1 cellular context compared by ENCODE assay signal in the genomic region with DNA sequence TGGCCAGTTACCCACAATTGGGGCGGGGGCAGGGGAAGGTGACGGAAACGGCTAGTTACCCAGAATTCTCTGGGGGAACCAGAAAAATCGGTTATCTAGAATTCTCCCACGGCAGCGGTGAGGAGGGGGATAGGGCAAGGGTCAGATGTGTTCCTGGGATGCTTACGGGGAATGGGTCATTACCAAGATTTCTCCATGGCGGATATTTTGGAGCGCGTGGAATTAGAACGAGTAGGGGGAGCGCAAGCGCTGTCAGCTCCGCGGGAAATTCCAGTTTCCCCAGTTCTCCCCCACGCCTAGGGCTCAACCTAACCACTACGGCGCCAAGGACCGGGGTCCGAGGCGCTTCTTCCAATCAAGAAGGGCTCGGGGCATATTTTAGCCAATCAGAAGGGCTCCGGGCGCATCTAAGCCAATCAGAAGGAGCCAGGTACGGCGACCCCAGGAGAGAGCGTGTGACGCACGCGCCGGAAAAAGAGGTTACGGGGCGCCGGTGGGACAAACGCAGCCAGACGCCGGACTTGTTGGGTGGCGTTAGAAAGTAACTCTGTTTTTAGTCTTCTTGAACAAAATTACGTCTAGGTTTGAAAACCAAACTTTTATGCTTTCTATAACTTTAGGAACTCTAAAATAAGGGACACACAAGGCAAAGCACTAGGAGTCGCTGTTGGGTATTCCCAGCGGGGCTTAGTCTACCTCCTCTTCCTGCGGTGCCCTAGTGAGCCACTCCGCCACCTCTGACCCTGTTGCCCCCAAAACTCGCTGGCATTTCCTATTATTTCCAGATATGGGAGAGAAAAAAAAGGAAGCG.
A peak's percentile ranks its signal among the peaks of the same experiment; 100 is the strongest.
TF ChIP-seq lines count a peak whose summit lies in the region.

A gene with protein sequence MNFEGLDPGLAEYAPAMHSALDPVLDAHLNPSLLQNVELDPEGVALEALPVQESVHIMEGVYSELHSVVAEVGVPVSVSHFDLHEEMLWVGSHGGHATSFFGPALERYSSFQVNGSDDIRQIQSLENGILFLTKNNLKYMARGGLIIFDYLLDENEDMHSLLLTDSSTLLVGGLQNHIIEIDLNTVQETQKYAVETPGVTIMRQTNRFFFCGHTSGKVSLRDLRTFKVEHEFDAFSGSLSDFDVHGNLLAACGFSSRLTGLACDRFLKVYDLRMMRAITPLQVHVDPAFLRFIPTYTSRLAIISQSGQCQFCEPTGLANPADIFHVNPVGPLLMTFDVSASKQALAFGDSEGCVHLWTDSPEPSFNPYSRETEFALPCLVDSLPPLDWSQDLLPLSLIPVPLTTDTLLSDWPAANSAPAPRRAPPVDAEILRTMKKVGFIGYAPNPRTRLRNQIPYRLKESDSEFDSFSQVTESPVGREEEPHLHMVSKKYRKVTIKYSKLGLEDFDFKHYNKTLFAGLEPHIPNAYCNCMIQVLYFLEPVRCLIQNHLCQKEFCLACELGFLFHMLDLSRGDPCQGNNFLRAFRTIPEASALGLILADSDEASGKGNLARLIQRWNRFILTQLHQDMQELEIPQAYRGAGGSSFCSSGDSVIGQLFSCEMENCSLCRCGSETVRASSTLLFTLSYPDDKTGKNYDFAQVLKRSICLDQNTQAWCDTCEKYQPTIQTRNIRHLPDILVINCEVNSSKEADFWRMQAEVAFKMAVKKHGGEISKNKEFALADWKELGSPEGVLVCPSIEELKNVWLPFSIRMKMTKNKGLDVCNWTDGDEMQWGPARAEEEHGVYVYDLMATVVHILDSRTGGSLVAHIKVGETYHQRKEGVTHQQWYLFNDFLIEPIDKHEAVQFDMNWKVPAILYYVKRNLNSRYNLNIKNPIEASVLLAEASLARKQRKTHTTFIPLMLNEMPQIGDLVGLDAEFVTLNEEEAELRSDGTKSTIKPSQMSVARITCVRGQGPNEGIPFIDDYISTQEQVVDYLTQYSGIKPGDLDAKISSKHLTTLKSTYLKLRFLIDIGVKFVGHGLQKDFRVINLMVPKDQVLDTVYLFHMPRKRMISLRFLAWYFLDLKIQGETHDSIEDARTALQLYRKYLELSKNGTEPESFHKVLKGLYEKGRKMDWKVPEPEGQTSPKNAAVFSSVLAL (minus strand): TSS at position 322 of the 811 bp plus-strand sequence. CDS start 906 bp downstream, outside the sequence.

TF ChIP-seq in HepG2, 621 proteins besides CTCF, POLR2A, EP300 and RAD21 (continued from another document):
- TF ChIP-seq HOXA5 (CRISPR knock-in tag; IDR thresholded peaks at IDR 0.05): peak; percentile 65
- no peak for TF ChIP-seq FOXA1 (IDR thresholded peaks at IDR 0.05)
- no peak for TF ChIP-seq FOXA1 (CRISPR knock-in tag; IDR thresholded peaks at IDR 0.05)
- no peak for TF ChIP-seq ADNP (CRISPR knock-in tag; IDR thresholded peaks at IDR 0.05)
- no peak for TF ChIP-seq TBX3 (IDR thresholded peaks at IDR 0.05; ENCODE audit: borderline replicate concordance)
- TF ChIP-seq, protein P1, sequence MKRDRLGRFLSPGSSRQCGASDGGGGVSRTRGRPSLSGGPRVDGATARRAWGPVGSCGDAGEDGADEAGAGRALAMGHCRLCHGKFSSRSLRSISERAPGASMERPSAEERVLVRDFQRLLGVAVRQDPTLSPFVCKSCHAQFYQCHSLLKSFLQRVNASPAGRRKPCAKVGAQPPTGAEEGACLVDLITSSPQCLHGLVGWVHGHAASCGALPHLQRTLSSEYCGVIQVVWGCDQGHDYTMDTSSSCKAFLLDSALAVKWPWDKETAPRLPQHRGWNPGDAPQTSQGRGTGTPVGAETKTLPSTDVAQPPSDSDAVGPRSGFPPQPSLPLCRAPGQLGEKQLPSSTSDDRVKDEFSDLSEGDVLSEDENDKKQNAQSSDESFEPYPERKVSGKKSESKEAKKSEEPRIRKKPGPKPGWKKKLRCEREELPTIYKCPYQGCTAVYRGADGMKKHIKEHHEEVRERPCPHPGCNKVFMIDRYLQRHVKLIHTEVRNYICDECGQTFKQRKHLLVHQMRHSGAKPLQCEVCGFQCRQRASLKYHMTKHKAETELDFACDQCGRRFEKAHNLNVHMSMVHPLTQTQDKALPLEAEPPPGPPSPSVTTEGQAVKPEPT (CRISPR knock-in tag; IDR thresholded peaks at IDR 0.05; ENCODE audit: low read depth): no peak
- peak; percentile 97 for TF ChIP-seq NFYB (CRISPR knock-in tag; IDR thresholded peaks at IDR 0.05)
- no peak for TF ChIP-seq ZNF629 (CRISPR knock-in tag; conservative IDR thresholded peaks at IDR 0.05)
- TF ChIP-seq ZZZ3 (CRISPR knock-in tag; IDR thresholded peaks at IDR 0.05; ENCODE audit: borderline replicate concordance): 0 out of 2 replicates have a peak, but pooled peaks have one; percentile 20
- TF ChIP-seq, protein P2, sequence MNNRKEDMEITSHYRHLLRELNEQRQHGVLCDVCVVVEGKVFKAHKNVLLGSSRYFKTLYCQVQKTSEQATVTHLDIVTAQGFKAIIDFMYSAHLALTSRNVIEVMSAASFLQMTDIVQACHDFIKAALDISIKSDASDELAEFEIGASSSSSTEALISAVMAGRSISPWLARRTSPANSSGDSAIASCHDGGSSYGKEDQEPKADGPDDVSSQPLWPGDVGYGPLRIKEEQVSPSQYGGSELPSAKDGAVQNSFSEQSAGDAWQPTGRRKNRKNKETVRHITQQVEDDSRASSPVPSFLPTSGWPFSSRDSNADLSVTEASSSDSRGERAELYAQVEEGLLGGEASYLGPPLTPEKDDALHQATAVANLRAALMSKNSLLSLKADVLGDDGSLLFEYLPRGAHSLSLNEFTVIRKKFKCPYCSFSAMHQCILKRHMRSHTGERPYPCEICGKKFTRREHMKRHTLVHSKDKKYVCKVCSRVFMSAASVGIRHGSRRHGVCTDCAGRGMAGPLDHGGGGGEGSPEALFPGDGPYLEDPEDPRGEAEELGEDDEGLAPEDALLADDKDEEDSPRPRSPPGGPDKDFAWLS (CRISPR knock-in tag; IDR thresholded peaks at IDR 0.05; ENCODE audit: borderline replicate concordance): no peak
- TF ChIP-seq, protein P3, sequence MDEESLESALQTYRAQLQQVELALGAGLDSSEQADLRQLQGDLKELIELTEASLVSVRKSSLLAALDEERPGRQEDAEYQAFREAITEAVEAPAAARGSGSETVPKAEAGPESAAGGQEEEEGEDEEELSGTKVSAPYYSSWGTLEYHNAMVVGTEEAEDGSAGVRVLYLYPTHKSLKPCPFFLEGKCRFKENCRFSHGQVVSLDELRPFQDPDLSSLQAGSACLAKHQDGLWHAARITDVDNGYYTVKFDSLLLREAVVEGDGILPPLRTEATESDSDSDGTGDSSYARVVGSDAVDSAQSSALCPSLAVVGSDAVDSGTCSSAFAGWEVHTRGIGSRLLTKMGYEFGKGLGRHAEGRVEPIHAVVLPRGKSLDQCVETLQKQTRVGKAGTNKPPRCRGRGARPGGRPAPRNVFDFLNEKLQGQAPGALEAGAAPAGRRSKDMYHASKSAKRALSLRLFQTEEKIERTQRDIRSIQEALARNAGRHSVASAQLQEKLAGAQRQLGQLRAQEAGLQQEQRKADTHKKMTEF (CRISPR knock-in tag; IDR thresholded peaks at IDR 0.05): peak; percentile 82
- TF ChIP-seq CCDC6 (CRISPR knock-in tag; IDR thresholded peaks at IDR 0.05): no peak
- TF ChIP-seq, protein P4, sequence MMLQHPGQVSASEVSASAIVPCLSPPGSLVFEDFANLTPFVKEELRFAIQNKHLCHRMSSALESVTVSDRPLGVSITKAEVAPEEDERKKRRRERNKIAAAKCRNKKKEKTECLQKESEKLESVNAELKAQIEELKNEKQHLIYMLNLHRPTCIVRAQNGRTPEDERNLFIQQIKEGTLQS (CRISPR knock-in tag; IDR thresholded peaks at IDR 0.05): no peak
- TF ChIP-seq KMT2A (CRISPR knock-in tag; IDR thresholded peaks at IDR 0.05): no peak; the same call in 1 of the 2 replicates
- TF ChIP-seq, protein P5, sequence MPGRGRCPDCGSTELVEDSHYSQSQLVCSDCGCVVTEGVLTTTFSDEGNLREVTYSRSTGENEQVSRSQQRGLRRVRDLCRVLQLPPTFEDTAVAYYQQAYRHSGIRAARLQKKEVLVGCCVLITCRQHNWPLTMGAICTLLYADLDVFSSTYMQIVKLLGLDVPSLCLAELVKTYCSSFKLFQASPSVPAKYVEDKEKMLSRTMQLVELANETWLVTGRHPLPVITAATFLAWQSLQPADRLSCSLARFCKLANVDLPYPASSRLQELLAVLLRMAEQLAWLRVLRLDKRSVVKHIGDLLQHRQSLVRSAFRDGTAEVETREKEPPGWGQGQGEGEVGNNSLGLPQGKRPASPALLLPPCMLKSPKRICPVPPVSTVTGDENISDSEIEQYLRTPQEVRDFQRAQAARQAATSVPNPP (CRISPR knock-in tag; IDR thresholded peaks at IDR 0.05): no peak
- no peak for TF ChIP-seq ZNF263 (CRISPR knock-in tag; IDR thresholded peaks at IDR 0.05)
- TF ChIP-seq, protein P6, sequence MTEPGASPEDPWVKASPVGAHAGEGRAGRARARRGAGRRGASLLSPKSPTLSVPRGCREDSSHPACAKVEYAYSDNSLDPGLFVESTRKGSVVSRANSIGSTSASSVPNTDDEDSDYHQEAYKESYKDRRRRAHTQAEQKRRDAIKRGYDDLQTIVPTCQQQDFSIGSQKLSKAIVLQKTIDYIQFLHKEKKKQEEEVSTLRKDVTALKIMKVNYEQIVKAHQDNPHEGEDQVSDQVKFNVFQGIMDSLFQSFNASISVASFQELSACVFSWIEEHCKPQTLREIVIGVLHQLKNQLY (CRISPR knock-in tag; IDR thresholded peaks at IDR 0.05): no peak
- TF ChIP-seq SMARCC2 (IDR thresholded peaks at IDR 0.05): no peak
- TF ChIP-seq, protein P7, sequence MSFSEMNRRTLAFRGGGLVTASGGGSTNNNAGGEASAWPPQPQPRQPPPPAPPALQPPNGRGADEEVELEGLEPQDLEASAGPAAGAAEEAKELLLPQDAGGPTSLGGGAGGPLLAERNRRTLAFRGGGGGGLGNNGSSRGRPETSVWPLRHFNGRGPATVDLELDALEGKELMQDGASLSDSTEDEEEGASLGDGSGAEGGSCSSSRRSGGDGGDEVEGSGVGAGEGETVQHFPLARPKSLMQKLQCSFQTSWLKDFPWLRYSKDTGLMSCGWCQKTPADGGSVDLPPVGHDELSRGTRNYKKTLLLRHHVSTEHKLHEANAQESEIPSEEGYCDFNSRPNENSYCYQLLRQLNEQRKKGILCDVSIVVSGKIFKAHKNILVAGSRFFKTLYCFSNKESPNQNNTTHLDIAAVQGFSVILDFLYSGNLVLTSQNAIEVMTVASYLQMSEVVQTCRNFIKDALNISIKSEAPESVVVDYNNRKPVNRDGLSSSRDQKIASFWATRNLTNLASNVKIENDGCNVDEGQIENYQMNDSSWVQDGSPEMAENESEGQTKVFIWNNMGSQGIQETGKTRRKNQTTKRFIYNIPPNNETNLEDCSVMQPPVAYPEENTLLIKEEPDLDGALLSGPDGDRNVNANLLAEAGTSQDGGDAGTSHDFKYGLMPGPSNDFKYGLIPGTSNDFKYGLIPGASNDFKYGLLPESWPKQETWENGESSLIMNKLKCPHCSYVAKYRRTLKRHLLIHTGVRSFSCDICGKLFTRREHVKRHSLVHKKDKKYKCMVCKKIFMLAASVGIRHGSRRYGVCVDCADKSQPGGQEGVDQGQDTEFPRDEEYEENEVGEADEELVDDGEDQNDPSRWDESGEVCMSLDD (CRISPR knock-in tag; IDR thresholded peaks at IDR 0.05; ENCODE audit: borderline replicate concordance): peak; percentile 36; the same call in 1 of the 2 replicates
- TF ChIP-seq ATM (IDR thresholded peaks at IDR 0.05; ENCODE audit: borderline replicate concordance): no peak
- TF ChIP-seq PLRG1 (conservative IDR thresholded peaks at IDR 0.05): no peak
- peak; percentile 15 for TF ChIP-seq STAG1 (CRISPR knock-in tag; IDR thresholded peaks at IDR 0.05)
- peak; percentile 16; the same call in 1 of the 2 replicates for TF ChIP-seq FOXJ3 (CRISPR knock-in tag; IDR thresholded peaks at IDR 0.05; ENCODE audit: borderline replicate concordance)
- TF ChIP-seq MTA1 (CRISPR knock-in tag; IDR thresholded peaks at IDR 0.05; ENCODE audit: borderline replicate concordance): no peak
- TF ChIP-seq, protein P8, sequence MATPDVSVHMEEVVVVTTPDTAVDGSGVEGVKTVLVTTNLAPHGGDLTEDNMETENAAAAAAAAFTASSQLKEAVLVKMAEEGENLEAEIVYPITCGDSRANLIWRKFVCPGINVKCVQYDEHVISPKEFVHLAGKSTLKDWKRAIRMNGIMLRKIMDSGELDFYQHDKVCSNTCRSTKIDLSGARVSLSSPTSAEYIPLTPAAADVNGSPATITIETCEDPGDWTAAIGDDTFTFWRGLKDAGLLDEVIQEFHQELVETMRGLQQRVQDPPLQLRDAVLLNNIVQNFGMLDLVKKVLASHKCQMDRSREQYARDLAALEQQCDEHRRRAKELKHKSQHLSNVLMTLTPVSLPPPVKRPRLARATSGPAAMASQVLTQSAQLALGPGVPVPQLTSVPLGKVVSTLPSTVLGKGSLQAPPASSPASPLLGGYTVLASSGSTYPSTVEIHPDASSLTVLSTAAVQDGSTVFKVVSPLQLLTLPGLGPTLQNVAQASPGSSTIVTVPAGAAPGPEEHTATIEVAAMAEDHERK (CRISPR knock-in tag; IDR thresholded peaks at IDR 0.05; ENCODE audit: low read depth): peak; percentile 85
- TF ChIP-seq ZFP37 (CRISPR knock-in tag; IDR thresholded peaks at IDR 0.05; ENCODE audit: borderline replicate concordance): no peak
- no peak for TF ChIP-seq HIVEP1 (CRISPR knock-in tag; IDR thresholded peaks at IDR 0.05)
- TF ChIP-seq ZNF274 (CRISPR knock-in tag; IDR thresholded peaks at IDR 0.05): no peak
- TF ChIP-seq SSRP1 (CRISPR knock-in tag; IDR thresholded peaks at IDR 0.05): no peak
- no peak for TF ChIP-seq ZNF660 (CRISPR knock-in tag; IDR thresholded peaks at IDR 0.05; ENCODE audit: borderline replicate concordance, low read depth)
- TF ChIP-seq ZNF547 (CRISPR knock-in tag; IDR thresholded peaks at IDR 0.05): no peak
- TF ChIP-seq, protein P9, sequence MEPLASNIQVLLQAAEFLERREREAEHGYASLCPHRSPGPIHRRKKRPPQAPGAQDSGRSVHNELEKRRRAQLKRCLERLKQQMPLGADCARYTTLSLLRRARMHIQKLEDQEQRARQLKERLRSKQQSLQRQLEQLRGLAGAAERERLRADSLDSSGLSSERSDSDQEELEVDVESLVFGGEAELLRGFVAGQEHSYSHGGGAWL (CRISPR knock-in tag; IDR thresholded peaks at IDR 0.05): no peak
- TF ChIP-seq, protein P10, sequence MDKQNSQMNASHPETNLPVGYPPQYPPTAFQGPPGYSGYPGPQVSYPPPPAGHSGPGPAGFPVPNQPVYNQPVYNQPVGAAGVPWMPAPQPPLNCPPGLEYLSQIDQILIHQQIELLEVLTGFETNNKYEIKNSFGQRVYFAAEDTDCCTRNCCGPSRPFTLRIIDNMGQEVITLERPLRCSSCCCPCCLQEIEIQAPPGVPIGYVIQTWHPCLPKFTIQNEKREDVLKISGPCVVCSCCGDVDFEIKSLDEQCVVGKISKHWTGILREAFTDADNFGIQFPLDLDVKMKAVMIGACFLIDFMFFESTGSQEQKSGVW (CRISPR knock-in tag; IDR thresholded peaks at IDR 0.05; ENCODE audit: borderline replicate concordance): no peak; the same call in 1 of the 2 replicates
- no peak for TF ChIP-seq SRSF4 (IDR thresholded peaks at IDR 0.05; ENCODE audit: low read depth, low read length, poor library complexity, severe bottlenecking)
